ENCODE assay signal across 8 cellular contexts in the genomic region with DNA sequence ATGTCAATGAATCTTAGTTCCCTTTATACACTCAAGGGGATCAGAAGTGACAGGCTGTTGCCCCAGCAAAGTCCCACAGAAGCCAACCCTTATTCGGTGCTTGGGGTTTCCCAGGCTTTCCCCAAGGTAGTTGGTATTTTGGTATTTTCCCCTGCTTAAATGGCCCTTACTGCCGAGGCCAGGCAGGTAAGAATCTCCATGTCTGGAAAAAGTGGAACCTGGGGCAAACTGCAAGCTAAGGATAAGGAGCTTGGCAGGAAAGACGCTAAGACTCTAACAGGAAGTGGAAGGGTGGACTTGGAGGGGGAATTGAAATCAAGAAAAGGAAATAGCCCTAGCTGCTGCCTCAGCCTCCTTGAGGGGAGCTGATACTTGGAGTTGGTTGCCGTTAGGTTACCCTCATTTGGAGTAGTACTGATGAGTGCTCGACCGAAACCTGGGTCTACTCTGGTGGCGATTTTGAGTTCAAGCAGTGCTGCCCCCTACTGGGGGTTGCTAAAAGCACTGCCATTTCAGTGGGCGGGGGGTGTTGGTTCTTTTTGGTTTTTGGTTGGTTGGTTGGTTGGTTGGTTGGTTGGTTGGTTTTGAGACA. TPM values are rescaled to one million over a fixed set of nuclear protein-coding genes. Genes with fewer than 3 reads are reported as not detected.
A peak's percentile ranks its signal among the peaks of the same experiment; 100 is the strongest.
DNase-seq lines count a peak whose midpoint lies in the region; ATAC-seq and TF ChIP-seq lines count a peak whose summit lies in the region.

No MANE protein-coding gene starts in this region.

- H3K36me3 ChIP-seq in hepatocyte (replicated peaks; ENCODE audit: insufficient read depth, low read depth), result peaks cover 8% of the 10 kb centered on the region

- no peaks in the 10 kb centered on the region for H3K9me3 ChIP-seq in hepatocyte (ENCODE audit: low read depth)

- DNase-seq in Right ventricle myocardium superior (no peak), Right ventricle myocardium inferior (ENCODE audit: missing footprints) (no peak), RPMI7951 (ENCODE audit: low read depth) (peak; percentile 30), hepatocyte (ENCODE audit: low spot score) (no peak), NCI-H1417 (lab: John Stamatoyannopoulos, UW) (no peak)
- DNase-seq in activated effector memory CD4-positive, alpha-beta T cell treated with Interleukin-2 at 50 U/mL for 16 hours, result peak; percentile 46
- peak; percentile 69 for DNase-seq in stimulated activated CD4-positive, alpha-beta T cell treated with anti-CD3 and anti-CD28 coated beads, Interleukin-4, amount 100 ng/mL, for 24 hours

- no peaks in the 10 kb centered on the region for H3K79me2 ChIP-seq in hepatocyte

- H2AFZ ChIP-seq in hepatocyte, result no peak overlapping the region

- TF ChIP-seq CTCF in hepatocyte (IDR thresholded peaks at IDR 0.05; ENCODE audit: poor library complexity), result peak; percentile 45

- peaks cover 31% of the 10 kb centered on the region for H3K4me1 ChIP-seq in hepatocyte (ENCODE audit: insufficient read depth)

- intact Hi-C loops in Right ventricle myocardium superior (cut with DNase I), result loop anchor here (5.0 kb wide), 1 partner anchor 35 kb away; no protein-coding TSS in a partner anchor
- intact Hi-C loops in Right ventricle myocardium inferior (cut with DNase I), result loop anchor here (5.0 kb wide), 2 partner anchors 40 to 70 kb away; partner anchors contain the start of gene ARPC2

- ATAC-seq in Right ventricle myocardium superior (ENCODE audit: poor library complexity) (peak; percentile 3), Right ventricle myocardium inferior (no peak), HG02970 (IDR thresholded peaks at IDR 0.05; ENCODE audit: low FRiP score, unreplicated experiment) (peak; percentile 45)

- peak overlapping the region; percentile 63 for H3K27ac ChIP-seq in hepatocyte

- H3K4me3 ChIP-seq in hepatocyte, result no peak overlapping the region

- 76% methylated on average over 8 of the region's 8 CpGs for WGBS in hepatocyte (ENCODE audit: low lambda C conversion rate, missing lambda C conversion rate)

- no peaks in the 10 kb centered on the region for H3K27me3 ChIP-seq in hepatocyte

- no peaks in the 10 kb centered on the region for H3K9me2 ChIP-seq in hepatocyte (replicated peaks; ENCODE audit: insufficient read depth)

- no peak overlapping the region for H3K4me2 ChIP-seq in hepatocyte

- H4K20me1 ChIP-seq in hepatocyte (ENCODE audit: insufficient read depth, poor library complexity, severe bottlenecking), result no peaks in the 10 kb centered on the region

RNA-seq across cellular contexts. Expression of gene GPBAR1, which starts 3.3 kb away (rescaled TPM):
- 1.8 TPM for total RNA-seq in Right ventricle myocardium superior
- 2.0 TPM for total RNA-seq in Right ventricle myocardium inferior
- 0.12 TPM in 1 of 2 replicates, not detected in the other for total RNA-seq in RPMI7951 (2014; rRNA removed; shearing (Covaris generic))
- 6.1 and 10.9 TPM in 2 replicates for total RNA-seq in hepatocyte
- 23.4 and 25.6 TPM in 2 replicates for polyA plus RNA-seq in hepatocyte

RNA-seq across cellular contexts. Expression of gene AAMP, which starts 12.5 kb away (rescaled TPM):
- total RNA-seq in Right ventricle myocardium superior (48.4 TPM), Right ventricle myocardium inferior (50.6 TPM), hepatocyte (104 and 140 TPM in 2 replicates)
- total RNA-seq in RPMI7951 (2014; rRNA removed; shearing (Covaris generic)), result 126 and 163 TPM in 2 replicates
- 166 and 179 TPM in 2 replicates for polyA plus RNA-seq in hepatocyte

RNA-seq across cellular contexts. Expression of gene PNKD, which starts 12.8 kb away (rescaled TPM):
- total RNA-seq in Right ventricle myocardium superior, result 72.9 TPM
- total RNA-seq in Right ventricle myocardium inferior, result 67.0 TPM
- 85.5 and 98.8 TPM in 2 replicates for total RNA-seq in RPMI7951 (2014; rRNA removed; shearing (Covaris generic))
- 48.7 and 56.3 TPM in 2 replicates for total RNA-seq in hepatocyte
- 140 and 145 TPM in 2 replicates for polyA plus RNA-seq in hepatocyte

RNA-seq across cellular contexts. Expression of gene TMBIM1, which starts 34.8 kb away (rescaled TPM):
- total RNA-seq in Right ventricle myocardium superior (117 TPM), Right ventricle myocardium inferior (138 TPM), hepatocyte (167 and 224 TPM in 2 replicates)
- total RNA-seq in RPMI7951 (2014; rRNA removed; shearing (Covaris generic)), result 151 and 154 TPM in 2 replicates
- polyA plus RNA-seq in hepatocyte, result 265 and 302 TPM in 2 replicates

RNA-seq across cellular contexts. Expression of gene ARPC2, which starts 40.5 kb away (rescaled TPM):
- total RNA-seq in Right ventricle myocardium superior (123 TPM), Right ventricle myocardium inferior (142 TPM), hepatocyte (310 and 312 TPM in 2 replicates)
- total RNA-seq in RPMI7951 (2014; rRNA removed; shearing (Covaris generic)), result 600 and 648 TPM in 2 replicates
- polyA plus RNA-seq in hepatocyte, result 436 and 482 TPM in 2 replicates

Comparison
In these comparisons a context has a peak if more than half of its experiments do, and no peak if none do; other contexts are left out.
1. DNase-seq: peak in RPMI7951 (single experiment), activated effector memory CD4-positive, alpha-beta T cell treated with Interleukin-2 at 50 U/mL for 16 hours (single experiment) and stimulated activated CD4-positive, alpha-beta T cell treated with anti-CD3 and anti-CD28 coated beads, Interleukin-4, amount 100 ng/mL, for 24 hours (single experiment); none in Right ventricle myocardium superior (single experiment), Right ventricle myocardium inferior (single experiment), hepatocyte (single experiment) and NCI-H1417 (0 of 3).